1 cellular context compared by ENCODE assay signal in genomic region chr17:44091200-44091997, GRCh38.
TF ChIP-seq lines count a peak whose summit lies in the region.

No MANE protein-coding gene starts in this region.

TF ChIP-seq in GM12878, 131 proteins besides CTCF, POLR2A, EP300 and RAD21:
- TF ChIP-seq KLF5 (IDR thresholded peaks at IDR 0.05; ENCODE audit: partially characterized antibody): no peak
- TF ChIP-seq, protein P1, sequence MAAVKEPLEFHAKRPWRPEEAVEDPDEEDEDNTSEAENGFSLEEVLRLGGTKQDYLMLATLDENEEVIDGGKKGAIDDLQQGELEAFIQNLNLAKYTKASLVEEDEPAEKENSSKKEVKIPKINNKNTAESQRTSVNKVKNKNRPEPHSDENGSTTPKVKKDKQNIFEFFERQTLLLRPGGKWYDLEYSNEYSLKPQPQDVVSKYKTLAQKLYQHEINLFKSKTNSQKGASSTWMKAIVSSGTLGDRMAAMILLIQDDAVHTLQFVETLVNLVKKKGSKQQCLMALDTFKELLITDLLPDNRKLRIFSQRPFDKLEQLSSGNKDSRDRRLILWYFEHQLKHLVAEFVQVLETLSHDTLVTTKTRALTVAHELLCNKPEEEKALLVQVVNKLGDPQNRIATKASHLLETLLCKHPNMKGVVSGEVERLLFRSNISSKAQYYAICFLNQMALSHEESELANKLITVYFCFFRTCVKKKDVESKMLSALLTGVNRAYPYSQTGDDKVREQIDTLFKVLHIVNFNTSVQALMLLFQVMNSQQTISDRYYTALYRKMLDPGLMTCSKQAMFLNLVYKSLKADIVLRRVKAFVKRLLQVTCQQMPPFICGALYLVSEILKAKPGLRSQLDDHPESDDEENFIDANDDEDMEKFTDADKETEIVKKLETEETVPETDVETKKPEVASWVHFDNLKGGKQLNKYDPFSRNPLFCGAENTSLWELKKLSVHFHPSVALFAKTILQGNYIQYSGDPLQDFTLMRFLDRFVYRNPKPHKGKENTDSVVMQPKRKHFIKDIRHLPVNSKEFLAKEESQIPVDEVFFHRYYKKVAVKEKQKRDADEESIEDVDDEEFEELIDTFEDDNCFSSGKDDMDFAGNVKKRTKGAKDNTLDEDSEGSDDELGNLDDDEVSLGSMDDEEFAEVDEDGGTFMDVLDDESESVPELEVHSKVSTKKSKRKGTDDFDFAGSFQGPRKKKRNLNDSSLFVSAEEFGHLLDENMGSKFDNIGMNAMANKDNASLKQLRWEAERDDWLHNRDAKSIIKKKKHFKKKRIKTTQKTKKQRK (IDR thresholded peaks at IDR 0.05; ENCODE audit: low read depth, low read length): no peak
- no peak for TF ChIP-seq BHLHE40 (IDR thresholded peaks at IDR 0.05; ENCODE audit: borderline replicate concordance in 1 of 2, low read depth in 2 of 2, low read length in 1 of 2)
- TF ChIP-seq MEF2B (IDR thresholded peaks at IDR 0.05; ENCODE audit: partially characterized antibody, poor library complexity, severe bottlenecking): no peak
- TF ChIP-seq RUNX3 (IDR thresholded peaks at IDR 0.05; ENCODE audit: low read length): no peak
- no peak for TF ChIP-seq ZBTB4 (CRISPR knock-in tag; IDR thresholded peaks at IDR 0.05)
- no peak for TF ChIP-seq SKIL (IDR thresholded peaks at IDR 0.05; ENCODE audit: low read depth, poor library complexity, severe bottlenecking)
- no peak for TF ChIP-seq ETV6 (conservative IDR thresholded peaks at IDR 0.05 in 1 of 2, IDR thresholded peaks at IDR 0.05 in 1 of 2; ENCODE audit: borderline replicate concordance in 1 of 2, low read depth in 1 of 2)
- TF ChIP-seq RFX5 (IDR thresholded peaks at IDR 0.05; ENCODE audit: low read depth, low read length): no peak
